Comparison of ENCODE assay signal across 8 cellular contexts in the genomic region with DNA sequence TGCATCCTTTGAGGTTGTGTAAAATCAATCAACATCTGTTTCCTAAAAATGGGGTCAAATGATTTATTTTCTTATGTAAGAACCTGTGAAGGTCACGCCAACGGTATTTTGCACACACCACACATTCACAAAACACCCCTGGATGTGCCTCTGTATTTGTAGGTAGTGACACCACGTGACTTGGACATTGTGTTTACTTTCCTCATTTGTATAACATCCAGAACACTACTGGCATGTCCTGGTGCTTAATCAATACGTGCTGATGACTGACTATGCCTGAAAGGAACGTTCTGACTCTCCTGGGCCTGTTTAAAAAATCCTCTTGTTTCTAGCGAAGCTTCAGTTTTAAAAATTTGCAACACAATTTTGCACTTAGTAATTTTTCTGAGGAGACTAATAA. TPM values are rescaled to one million over a fixed set of nuclear protein-coding genes. Genes with fewer than 3 reads are reported as not detected.
"Had no signal": no experiment of that assay in that cellular context is flagged by ENCODE, and none has a peak within 500 bp of the region (broad histone marks: within the 10 kb centered on the region; RNA-seq: fewer than 3 reads in every experiment).

No MANE protein-coding gene starts in this region.

- DNase-seq: H9, HCEC 1CT, IMR-90, KBM-7 had no signal

- H3K9me3 Mint-ChIP-seq: GM23338, H9 had no signal

- H3K4me3 ChIP-seq: GM23338 had no signal

- H3K27ac ChIP-seq: HL-60, KMS-11 had no signal

- H3K4me3 Mint-ChIP-seq: GM23338, H9 had no signal

- H3K27ac Mint-ChIP-seq: GM23338, H9 had no signal

RNA-seq across cellular contexts. Expression of a gene that starts 3.4 kb away (rescaled TPM):
- total RNA-seq: HT1080, IMR-90 had no signal
- polyA plus RNA-seq: IMR-90 had no signal
